ENCODE assay signal across 15 cellular contexts in the genomic region with DNA sequence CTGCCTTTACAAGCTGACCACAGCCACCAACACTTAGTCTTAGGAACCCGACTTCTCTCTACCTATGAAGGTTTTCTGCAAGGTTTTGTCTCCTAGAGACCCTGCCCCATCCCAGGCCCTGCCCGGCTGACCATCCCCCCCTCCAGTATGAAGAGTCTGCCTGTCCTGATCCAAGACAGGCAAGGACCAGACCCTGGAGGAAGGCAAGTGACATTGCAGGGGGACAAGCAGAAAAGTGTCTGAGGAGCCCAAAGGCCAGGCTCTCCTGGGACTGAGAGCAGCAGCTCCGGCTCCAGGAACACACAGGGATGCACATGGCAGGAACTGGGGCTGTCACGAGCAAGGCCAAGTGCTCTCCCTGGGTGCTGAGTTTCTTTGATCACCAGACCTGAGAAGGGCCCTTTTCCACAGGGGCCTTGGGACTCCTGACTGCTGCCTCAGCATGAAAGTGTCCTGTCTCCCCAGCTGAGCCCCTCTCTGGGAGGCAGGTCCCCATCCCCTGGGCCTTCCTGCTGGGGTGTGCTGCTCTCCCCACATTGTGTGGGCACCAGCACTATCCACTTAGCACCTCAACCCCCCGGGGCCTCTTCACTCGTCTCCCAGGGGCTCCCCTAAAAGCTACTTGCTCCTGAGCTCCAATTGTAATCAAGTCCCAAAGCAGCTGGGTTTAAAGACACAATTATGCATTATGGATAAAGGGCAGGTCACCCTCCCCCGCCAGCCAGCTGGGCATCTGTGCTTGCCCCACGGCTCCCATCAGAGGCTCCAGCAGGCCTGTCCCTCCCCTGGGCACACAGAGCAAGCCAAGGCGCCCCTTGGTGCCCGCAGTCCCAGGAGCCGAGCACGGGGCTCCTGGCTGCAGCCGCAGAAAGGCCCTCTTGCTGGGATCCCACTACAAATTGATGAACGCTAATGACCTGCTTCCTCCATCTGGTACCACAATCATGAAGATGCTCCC. TPM values are rescaled to one million over a fixed set of nuclear protein-coding genes. Genes with fewer than 3 reads are reported as not detected.
A peak's percentile ranks its signal among the peaks of the same experiment; 100 is the strongest.
DNase-seq lines count a peak whose midpoint lies in the region; ATAC-seq and TF ChIP-seq lines count a peak whose summit lies in the region.
"Had no signal": no experiment of that assay in that cellular context is flagged by ENCODE, and none has a peak within 500 bp of the region (broad histone marks: within the 10 kb centered on the region; RNA-seq: fewer than 3 reads in every experiment).

No MANE protein-coding gene starts in this region.

- H3K27ac Mint-ChIP-seq in endodermal cell (peak overlapping the region; percentile 81), progenitor cell of endocrine pancreas (peak overlapping the region; percentile 97)
- H3K27ac Mint-ChIP-seq in CD8-positive, alpha-beta T cell = no peak overlapping the region
- H3K27ac Mint-ChIP-seq: activated B cell treated with CpG ODN at 0.5 μM for 24 hours, nephron progenitor cell had no signal

- H3K4me3 Mint-ChIP-seq in endodermal cell (no peak overlapping the region), progenitor cell of endocrine pancreas (ENCODE audit: low read depth) (no peak overlapping the region)
- H3K4me3 Mint-ChIP-seq in CD8-positive, alpha-beta T cell = no peak overlapping the region
- H3K4me3 Mint-ChIP-seq: activated B cell treated with CpG ODN at 0.5 μM for 24 hours, nephron progenitor cell had no signal

- POLR2A ChIA-PET in AG04450 (lab: Yijun Ruan, JAX) = interaction anchor here (0.9 kb wide), 1 partner anchor 48 kb away, joined by 3 read pairs; no protein-coding TSS in a partner anchor
- POLR2A ChIA-PET in CD8-positive, alpha-beta T cell (lab: Charles Lee) = no interaction called here

- H3K9ac ChIP-seq in HUES48 (ENCODE audit: low read depth, low read length) = peak overlapping the region; percentile 2; the same call in 1 of the 2 replicates
- no peak overlapping the region for H3K9ac ChIP-seq in endodermal cell (ENCODE audit: extremely low read depth, low read length, poor library complexity, severe bottlenecking)

- intact Hi-C loops in CD8-positive, alpha-beta T cell (cut with DNase I, micrococcal nuclease) = no loop called here

- no peaks in the 10 kb centered on the region for H3K27me3 ChIP-seq in AG04450 (ENCODE audit: control insufficient read depth, insufficient read depth, low read length)
- H3K27me3 ChIP-seq in HUES48 (ENCODE audit: control insufficient read depth, insufficient read depth, low read length) = no peaks in the 10 kb centered on the region
- no peaks in the 10 kb centered on the region for H3K27me3 ChIP-seq in endodermal cell (ENCODE audit: control insufficient read depth, insufficient read depth, low read length, poor library complexity, severe bottlenecking)
- no peaks in the 10 kb centered on the region for H3K27me3 ChIP-seq in CD8-positive, alpha-beta T cell (ENCODE audit: insufficient read depth, low read length)
- H3K27me3 ChIP-seq: adrenal gland had no signal

- 89 to 98% methylated on average over 10 to 14 of the region's 14 CpGs for WGBS in endodermal cell (ENCODE audit: insufficient coverage in 1 of 2, insufficient read length in 1 of 2), 2 experiments

- TF ChIP-seq CTCF in AG04450 (IDR thresholded peaks at IDR 0.05; ENCODE audit: low read depth, low read length) (no peak), endodermal cell (conservative IDR thresholded peaks at IDR 0.05) (peak; percentile 63), progenitor cell of endocrine pancreas (IDR thresholded peaks at IDR 0.05; ENCODE audit: unreplicated experiment) (no peak)
- no peak for TF ChIP-seq CTCF in CD8-positive, alpha-beta T cell (IDR thresholded peaks at IDR 0.05)

- H3K36me3 ChIP-seq in HUES48 (ENCODE audit: control insufficient read depth, insufficient read depth, low read length) (no peaks in the 10 kb centered on the region), endodermal cell (ENCODE audit: control insufficient read depth, insufficient read depth, low read length) (no peaks in the 10 kb centered on the region)
- no peaks in the 10 kb centered on the region for H3K36me3 ChIP-seq in CD8-positive, alpha-beta T cell (ENCODE audit: insufficient read depth, low read length)
- H3K36me3 ChIP-seq: adrenal gland had no signal

- ATAC-seq in CD8-positive, alpha-beta T cell = no peak

- H3K4me1 ChIP-seq in HUES48 (ENCODE audit: control insufficient read depth, insufficient read depth, low read length) (peaks cover 29% of the 10 kb centered on the region), endodermal cell (ENCODE audit: control insufficient read depth, insufficient read depth, low read length) (peaks cover 4% of the 10 kb centered on the region)
- no peaks in the 10 kb centered on the region for H3K4me1 ChIP-seq in CD8-positive, alpha-beta T cell (ENCODE audit: insufficient read depth, low read length)
- H3K4me1 ChIP-seq: adrenal gland had no signal

- H3K9me3 Mint-ChIP-seq in endodermal cell (peaks cover 15% of the 10 kb centered on the region), progenitor cell of endocrine pancreas (ENCODE audit: low read depth) (peaks cover 7% of the 10 kb centered on the region)
- H3K9me3 Mint-ChIP-seq in CD8-positive, alpha-beta T cell = no peaks in the 10 kb centered on the region
- H3K9me3 Mint-ChIP-seq: activated B cell treated with CpG ODN at 0.5 μM for 24 hours had no signal

- no peaks in the 10 kb centered on the region for H3K36me3 Mint-ChIP-seq in endodermal cell (ENCODE audit: low read depth)
- peaks cover 3% of the 10 kb centered on the region for H3K36me3 Mint-ChIP-seq in progenitor cell of endocrine pancreas (ENCODE audit: insufficient read depth)
- no peaks in the 10 kb centered on the region for H3K36me3 Mint-ChIP-seq in CD8-positive, alpha-beta T cell

- H3K27ac ChIP-seq in AG04450 (ENCODE audit: low read depth, low read length) (peak overlapping the region; percentile 91), HUES48 (ENCODE audit: low read depth, low read length) (peak overlapping the region; percentile 93), endodermal cell (ENCODE audit: low read depth, low read length) (no peak overlapping the region)
- H3K27ac ChIP-seq in CD8-positive, alpha-beta T cell (ENCODE audit: low read depth, low read length) = no peak overlapping the region
- H3K27ac ChIP-seq: adrenal gland, coronary artery had no signal

- H3K27me3 Mint-ChIP-seq in endodermal cell (ENCODE audit: insufficient read depth) (peaks cover 4% of the 10 kb centered on the region), progenitor cell of endocrine pancreas (peaks cover 9% of the 10 kb centered on the region)
- H3K27me3 Mint-ChIP-seq in CD8-positive, alpha-beta T cell (ENCODE audit: low read depth) = peaks cover 16% of the 10 kb centered on the region

- CTCF ChIA-PET in AG04450 (lab: Charles Lee) = no interaction called here
- CTCF ChIA-PET in CD8-positive, alpha-beta T cell (lab: Charles Lee) = no interaction called here

- H3K4me3 ChIP-seq in AG04450 (ENCODE audit: low read depth, low read length) (no peak overlapping the region), HUES48 (ENCODE audit: low read depth, low read length) (no peak overlapping the region), endodermal cell (ENCODE audit: low read length) (no peak overlapping the region)
- H3K4me3 ChIP-seq in CD8-positive, alpha-beta T cell (ENCODE audit: low read depth, low read length) = no peak overlapping the region
- H3K4me3 ChIP-seq: adrenal gland, coronary artery had no signal

- DNase-seq in AG04450 (ENCODE audit: low read depth, low spot score) (no peak), endodermal cell (peak; percentile 84), progenitor cell of endocrine pancreas (ENCODE audit: low spot score, unreplicated experiment) (no peak), occipital lobe (lab: John Stamatoyannopoulos, UW) (no peak), DMS53 (lab: John Stamatoyannopoulos, UW) (no peak)
- no peak for DNase-seq in CD8-positive, alpha-beta T cell
- DNase-seq in stimulated activated naive CD4-positive, alpha-beta T cell treated with Interleukin-2 at 50 U/mL for 16 hours (lab: John Stamatoyannopoulos, UW) = no peak
- DNase-seq: activated B cell treated with CpG ODN at 0.5 μM for 24 hours; KG1; NCI-H1930; nephron progenitor cell; stimulated activated CD4-positive, alpha-beta T cell treated with anti-CD3 and anti-CD28 coated beads, Interleukin-15, amount 100 ng/mL, for 24 hours had no signal

- H3K4me1 Mint-ChIP-seq in endodermal cell (peaks cover 9% of the 10 kb centered on the region), progenitor cell of endocrine pancreas (ENCODE audit: low read depth) (peaks cover 22% of the 10 kb centered on the region)
- H3K4me1 Mint-ChIP-seq in CD8-positive, alpha-beta T cell (ENCODE audit: low read depth) = no peaks in the 10 kb centered on the region
- H3K4me1 Mint-ChIP-seq: activated B cell treated with CpG ODN at 0.5 μM for 24 hours, nephron progenitor cell had no signal

- H3K9me3 ChIP-seq in AG04450 (ENCODE audit: control insufficient read depth, insufficient read depth, low read length) = peaks cover 6% of the 10 kb centered on the region
- 0 out of 2 replicates have a peak, but pooled peaks cover 4% of the 10 kb centered on the region for H3K9me3 ChIP-seq in HUES48 (ENCODE audit: control insufficient read depth, insufficient read depth, low read length)
- peaks cover 7% of the 10 kb centered on the region for H3K9me3 ChIP-seq in endodermal cell (ENCODE audit: control insufficient read depth, low read length)
- H3K9me3 ChIP-seq in CD8-positive, alpha-beta T cell (ENCODE audit: low read length) = no peaks in the 10 kb centered on the region
- H3K9me3 ChIP-seq: adrenal gland had no signal

RNA-seq across cellular contexts. Expression of gene CACNG4, which starts 11.5 kb away (rescaled TPM):
- 0.21 and 0.25 TPM in 2 replicates for polyA plus RNA-seq in AG04450 (2011; rRNA removed)
- 0.13 and 0.18 TPM in 2 replicates for polyA minus RNA-seq in AG04450 (2011; rRNA and poly(A)+ RNA removed)
- 1 to 10 TPM in 1 of 2 donors, under 1 TPM in 1; 0.22 to 1.3 TPM for total RNA-seq in endodermal cell
- polyA plus RNA-seq in endodermal cell (2013, experiment 1 of 2) = 40.5 TPM
- polyA plus RNA-seq in endodermal cell (2013, experiment 2 of 2) = 38.6 TPM
- total RNA-seq in progenitor cell of endocrine pancreas = 6.5 and 8.7 TPM in 2 replicates
- not detected for total RNA-seq in CD8-positive, alpha-beta T cell
- total RNA-seq in occipital lobe = 44.5 TPM
- total RNA-seq: activated B cell treated with CpG ODN at 0.5 μM for 24 hours had no signal

Comparison
In these comparisons a context has a peak if more than half of its experiments do, and no peak if none do; other contexts are left out.
1. H3K27ac ChIP-seq: peak in AG04450 (single experiment) and HUES48 (single experiment); none in endodermal cell (single experiment) and CD8-positive, alpha-beta T cell (single experiment).